1 cellular context compared by ENCODE assay signal in genomic region chr10:4867520-4868356, GRCh38.
TF ChIP-seq lines count a peak whose summit lies in the region.

No MANE protein-coding gene starts in this region.

TF ChIP-seq in K562, 482 proteins besides CTCF, POLR2A, EP300 and RAD21 (continued from another document and continues in another):
- TF ChIP-seq SRSF9 (IDR thresholded peaks at IDR 0.05; ENCODE audit: borderline replicate concordance, low read depth, low read length) (no peak), TRIM24 (IDR thresholded peaks at IDR 0.05) (peak; percentile 96 to 97), TEAD4 (IDR thresholded peaks at IDR 0.05; ENCODE audit: low read length) (peak; percentile 98), TEAD4 (CRISPR knock-in tag; IDR thresholded peaks at IDR 0.05; ENCODE audit: borderline replicate concordance) (no peak), ZNF551 (CRISPR knock-in tag; IDR thresholded peaks at IDR 0.05) (no peak), CBX5 (IDR thresholded peaks at IDR 0.05; ENCODE audit: borderline replicate concordance, low read depth) (no peak), MCM2 (IDR thresholded peaks at IDR 0.05; ENCODE audit: low read depth) (no peak), RBBP5 (IDR thresholded peaks at IDR 0.05; ENCODE audit: borderline replicate concordance, insufficient read depth, low read length, poor library complexity, severe bottlenecking) (peak; percentile 37), SLC30A9 (CRISPR knock-in tag; IDR thresholded peaks at IDR 0.05) (no peak), CHD2 (IDR thresholded peaks at IDR 0.05; ENCODE audit: low read depth, low read length) (no peak), BRD9 (IDR thresholded peaks at IDR 0.05; ENCODE audit: low read depth, partially characterized antibody) (peak; percentile 97), MED1 (CRISPR knock-in tag; IDR thresholded peaks at IDR 0.05; ENCODE audit: borderline replicate concordance) (no peak), RBM14 (IDR thresholded peaks at IDR 0.05; ENCODE audit: borderline replicate concordance, insufficient read depth, low read depth, low read length) (no peak), MCM3 (IDR thresholded peaks at IDR 0.05) (no peak), SMARCE1 (IDR thresholded peaks at IDR 0.05) (peak; percentile 99), PHTF2 (CRISPR knock-in tag; IDR thresholded peaks at IDR 0.05) (no peak), MTF1 (CRISPR knock-in tag; IDR thresholded peaks at IDR 0.05; ENCODE audit: borderline replicate concordance) (no peak), POLR2AphosphoS2 (IDR thresholded peaks at IDR 0.05; ENCODE audit: low read length) (no peak), GABPA (tag; conservative IDR thresholded peaks at IDR 0.05; ENCODE audit: low read depth) (no peak), ZNF507 (tag; conservative IDR thresholded peaks at IDR 0.05) (no peak), ZNF699 (CRISPR knock-in tag; IDR thresholded peaks at IDR 0.05; ENCODE audit: insufficient replicate concordance) (no peak), SP1 (CRISPR knock-in tag; IDR thresholded peaks at IDR 0.05) (no peak; the same call in 1 of the 2 replicates), KAT8 (IDR thresholded peaks at IDR 0.05; ENCODE audit: low read depth) (no peak), ZZZ3 (IDR thresholded peaks at IDR 0.05) (no peak), PRMT5 (CRISPR knock-in tag; IDR thresholded peaks at IDR 0.05) (no peak), JUNB (CRISPR knock-in tag; conservative IDR thresholded peaks at IDR 0.05) (no peak), KHSRP (IDR thresholded peaks at IDR 0.05) (peak; percentile 53; the same call in 1 of the 2 replicates), RERE (CRISPR knock-in tag; IDR thresholded peaks at IDR 0.05; ENCODE audit: borderline replicate concordance) (no peak), TRIM28 (IDR thresholded peaks at IDR 0.05) (0 out of 2 replicates have a peak, but pooled peaks have one; percentile 23), SMARCA5 (IDR thresholded peaks at IDR 0.05) (no peak), HBP1 (CRISPR knock-in tag; IDR thresholded peaks at IDR 0.05) (no peak), KDM5B (IDR thresholded peaks at IDR 0.05; ENCODE audit: insufficient replicate concordance, low read depth, low read length) (no peak), CBFA2T2 (conservative IDR thresholded peaks at IDR 0.05) (peak; percentile 98), NR1H2 (CRISPR knock-in tag; IDR thresholded peaks at IDR 0.05) (no peak), RFX7 (CRISPR knock-in tag; IDR thresholded peaks at IDR 0.05) (no peak), ZBTB5 (IDR thresholded peaks at IDR 0.05) (no peak), CCAR2 (IDR thresholded peaks at IDR 0.05; ENCODE audit: low read depth, low read length) (no peak), GTF2B (IDR thresholded peaks at IDR 0.05; ENCODE audit: extremely low read depth, insufficient read length) (no peak), ZNF41 (CRISPR knock-in tag; conservative IDR thresholded peaks at IDR 0.05) (no peak)
- TF ChIP-seq, protein P1, sequence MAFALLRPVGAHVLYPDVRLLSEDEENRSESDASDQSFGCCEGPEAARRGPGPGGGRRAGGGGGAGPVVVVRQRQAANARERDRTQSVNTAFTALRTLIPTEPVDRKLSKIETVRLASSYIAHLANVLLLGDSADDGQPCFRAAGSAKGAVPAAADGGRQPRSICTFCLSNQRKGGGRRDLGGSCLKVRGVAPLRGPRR (CRISPR knock-in tag; IDR thresholded peaks at IDR 0.05) = no peak
- TF ChIP-seq, protein P2, sequence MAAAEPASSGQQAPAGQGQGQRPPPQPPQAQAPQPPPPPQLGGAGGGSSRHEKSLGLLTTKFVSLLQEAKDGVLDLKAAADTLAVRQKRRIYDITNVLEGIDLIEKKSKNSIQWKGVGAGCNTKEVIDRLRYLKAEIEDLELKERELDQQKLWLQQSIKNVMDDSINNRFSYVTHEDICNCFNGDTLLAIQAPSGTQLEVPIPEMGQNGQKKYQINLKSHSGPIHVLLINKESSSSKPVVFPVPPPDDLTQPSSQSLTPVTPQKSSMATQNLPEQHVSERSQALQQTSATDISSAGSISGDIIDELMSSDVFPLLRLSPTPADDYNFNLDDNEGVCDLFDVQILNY (CRISPR knock-in tag; IDR thresholded peaks at IDR 0.05) = no peak
- TF ChIP-seq, protein P3, sequence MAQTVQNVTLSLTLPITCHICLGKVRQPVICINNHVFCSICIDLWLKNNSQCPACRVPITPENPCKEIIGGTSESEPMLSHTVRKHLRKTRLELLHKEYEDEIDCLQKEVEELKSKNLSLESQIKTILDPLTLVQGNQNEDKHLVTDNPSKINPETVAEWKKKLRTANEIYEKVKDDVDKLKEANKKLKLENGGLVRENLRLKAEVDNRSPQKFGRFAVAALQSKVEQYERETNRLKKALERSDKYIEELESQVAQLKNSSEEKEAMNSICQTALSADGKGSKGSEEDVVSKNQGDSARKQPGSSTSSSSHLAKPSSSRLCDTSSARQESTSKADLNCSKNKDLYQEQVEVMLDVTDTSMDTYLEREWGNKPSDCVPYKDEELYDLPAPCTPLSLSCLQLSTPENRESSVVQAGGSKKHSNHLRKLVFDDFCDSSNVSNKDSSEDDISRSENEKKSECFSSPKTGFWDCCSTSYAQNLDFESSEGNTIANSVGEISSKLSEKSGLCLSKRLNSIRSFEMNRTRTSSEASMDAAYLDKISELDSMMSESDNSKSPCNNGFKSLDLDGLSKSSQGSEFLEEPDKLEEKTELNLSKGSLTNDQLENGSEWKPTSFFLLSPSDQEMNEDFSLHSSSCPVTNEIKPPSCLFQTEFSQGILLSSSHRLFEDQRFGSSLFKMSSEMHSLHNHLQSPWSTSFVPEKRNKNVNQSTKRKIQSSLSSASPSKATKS (CRISPR knock-in tag; IDR thresholded peaks at IDR 0.05) = no peak
- TF ChIP-seq, protein P4, sequence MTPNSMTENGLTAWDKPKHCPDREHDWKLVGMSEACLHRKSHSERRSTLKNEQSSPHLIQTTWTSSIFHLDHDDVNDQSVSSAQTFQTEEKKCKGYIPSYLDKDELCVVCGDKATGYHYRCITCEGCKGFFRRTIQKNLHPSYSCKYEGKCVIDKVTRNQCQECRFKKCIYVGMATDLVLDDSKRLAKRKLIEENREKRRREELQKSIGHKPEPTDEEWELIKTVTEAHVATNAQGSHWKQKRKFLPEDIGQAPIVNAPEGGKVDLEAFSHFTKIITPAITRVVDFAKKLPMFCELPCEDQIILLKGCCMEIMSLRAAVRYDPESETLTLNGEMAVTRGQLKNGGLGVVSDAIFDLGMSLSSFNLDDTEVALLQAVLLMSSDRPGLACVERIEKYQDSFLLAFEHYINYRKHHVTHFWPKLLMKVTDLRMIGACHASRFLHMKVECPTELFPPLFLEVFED (CRISPR knock-in tag; conservative IDR thresholded peaks at IDR 0.05) = no peak
- TF ChIP-seq, protein P5, sequence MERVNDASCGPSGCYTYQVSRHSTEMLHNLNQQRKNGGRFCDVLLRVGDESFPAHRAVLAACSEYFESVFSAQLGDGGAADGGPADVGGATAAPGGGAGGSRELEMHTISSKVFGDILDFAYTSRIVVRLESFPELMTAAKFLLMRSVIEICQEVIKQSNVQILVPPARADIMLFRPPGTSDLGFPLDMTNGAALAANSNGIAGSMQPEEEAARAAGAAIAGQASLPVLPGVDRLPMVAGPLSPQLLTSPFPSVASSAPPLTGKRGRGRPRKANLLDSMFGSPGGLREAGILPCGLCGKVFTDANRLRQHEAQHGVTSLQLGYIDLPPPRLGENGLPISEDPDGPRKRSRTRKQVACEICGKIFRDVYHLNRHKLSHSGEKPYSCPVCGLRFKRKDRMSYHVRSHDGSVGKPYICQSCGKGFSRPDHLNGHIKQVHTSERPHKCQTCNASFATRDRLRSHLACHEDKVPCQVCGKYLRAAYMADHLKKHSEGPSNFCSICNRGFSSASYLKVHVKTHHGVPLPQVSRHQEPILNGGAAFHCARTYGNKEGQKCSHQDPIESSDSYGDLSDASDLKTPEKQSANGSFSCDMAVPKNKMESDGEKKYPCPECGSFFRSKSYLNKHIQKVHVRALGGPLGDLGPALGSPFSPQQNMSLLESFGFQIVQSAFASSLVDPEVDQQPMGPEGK (CRISPR knock-in tag; IDR thresholded peaks at IDR 0.05; ENCODE audit: borderline replicate concordance) = no peak
